ENCODE assay signal across 22 cellular contexts in genomic region chr1:234932106-234932505, GRCh38.
"Had no signal": no experiment of that assay in that cellular context is flagged by ENCODE, and none has a peak within 500 bp of the region (broad histone marks: within the 10 kb centered on the region; RNA-seq: fewer than 3 reads in every experiment).

No MANE protein-coding gene starts in this region.

- H3K27ac ChIP-seq: brain microvascular endothelial cell, lower lobe of right lung, WERI-Rb-1 had no signal

- H3K4me3 ChIP-seq: lower lobe of right lung had no signal

- DNase-seq: activated CD4-positive, alpha-beta T cell treated with anti-CD3 and anti-CD28 coated beads, Interleukin-2, amount 10 ng/mL, durations not matched to agents 24 days and 14 days; activated effector memory CD4-positive, alpha-beta T cell treated with anti-CD3 and anti-CD28 coated beads, Interleukin-2, amount 50 U/mL, for 16 hours; activated T-cell treated with anti-CD3 and anti-CD28 coated beads, Interleukin-2, amount 50 U/mL, for 1 hour; brain microvascular endothelial cell; cortex of kidney; effector memory CD4-positive, alpha-beta T cell; foreskin melanocyte; left cardiac atrium; lower lobe of right lung; naive B cell; posterior cingulate gyrus; retina; SHP77; SK-N-SH; stimulated activated CD4-positive, alpha-beta T cell treated with anti-CD3 and anti-CD28 coated beads, Interleukin-12 subunit alpha, Interleukin-12 subunit beta, amount 100 ng/mL, for 4 hours; stimulated activated naive B cell treated with anti-CD40 and anti-IgM and Interleukin-4, amounts not matched to agents 10 μg/mL and 1 μg/mL and 100 μg/mL, for 72 hours; T-helper 1 cell; WERI-Rb-1 had no signal

- ATAC-seq: stimulated activated naive B cell treated with anti-CD40 and anti-IgM and Interleukin-4, amounts not matched to agents 10 μg/mL and 1 μg/mL and 100 μg/mL, for 72 hours had no signal

- H3K4me3 Mint-ChIP-seq: activated naive CD8-positive, alpha-beta T cell; central memory CD8-positive, alpha-beta T cell; naive B cell; type B pancreatic cell had no signal

- H3K36me3 Mint-ChIP-seq: activated naive CD8-positive, alpha-beta T cell; naive B cell; stimulated activated naive B cell treated with anti-CD40 and anti-IgM and Interleukin-4, amounts not matched to agents 10 μg/mL and 1 μg/mL and 100 μg/mL, for 72 hours; type B pancreatic cell had no signal

- H3K27me3 ChIP-seq: brain microvascular endothelial cell, neutrophil had no signal

- H3K9me3 ChIP-seq: lower lobe of right lung, neutrophil, SK-N-SH had no signal

- H3K27me3 Mint-ChIP-seq: activated CD4-positive, alpha-beta T cell treated with anti-CD3 and anti-CD28 coated beads, Interleukin-2, amount 10 ng/mL, durations not matched to agents 24 days and 14 days; activated naive CD8-positive, alpha-beta T cell; central memory CD8-positive, alpha-beta T cell; naive B cell; stimulated activated naive B cell treated with anti-CD40 and anti-IgM and Interleukin-4, amounts not matched to agents 10 μg/mL and 1 μg/mL and 100 μg/mL, for 72 hours; type B pancreatic cell had no signal

- H3K9me3 Mint-ChIP-seq: activated CD4-positive, alpha-beta T cell treated with anti-CD3 and anti-CD28 coated beads, Interleukin-2, amount 10 ng/mL, durations not matched to agents 24 days and 14 days; central memory CD8-positive, alpha-beta T cell; naive B cell; stimulated activated naive B cell treated with anti-CD40 and anti-IgM and Interleukin-4, amounts not matched to agents 10 μg/mL and 1 μg/mL and 100 μg/mL, for 72 hours; type B pancreatic cell had no signal

- H3K27ac Mint-ChIP-seq: activated naive CD8-positive, alpha-beta T cell had no signal

- H3K9ac ChIP-seq: SK-N-SH had no signal

- H3K36me3 ChIP-seq: brain microvascular endothelial cell, lower lobe of right lung, neutrophil, WERI-Rb-1 had no signal
